Comparison of ENCODE assay signal across 21 cellular contexts in the genomic region with DNA sequence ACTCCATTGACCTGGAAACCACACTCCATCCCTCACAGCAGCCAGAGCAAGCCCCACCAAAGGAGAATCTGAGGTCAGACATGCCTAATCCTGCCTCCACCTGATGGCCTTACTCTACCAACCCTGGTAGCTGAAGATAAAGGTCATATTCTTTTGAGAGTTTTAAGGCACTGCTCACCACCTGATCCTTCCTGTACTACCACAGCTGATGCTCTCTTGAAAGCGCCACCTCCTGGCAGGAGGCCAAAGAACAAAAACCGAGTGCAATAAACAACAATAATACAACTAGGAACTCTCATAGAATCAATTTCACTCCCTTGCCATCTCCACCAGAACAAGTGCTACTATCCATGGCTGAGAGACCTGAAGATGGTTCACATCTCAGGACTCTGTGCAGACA.
DNase-seq lines count a peak whose midpoint lies in the region; ATAC-seq and TF ChIP-seq lines count a peak whose summit lies in the region.
"Had no signal": no experiment of that assay in that cellular context is flagged by ENCODE, and none has a peak within 500 bp of the region (broad histone marks: within the 10 kb centered on the region; RNA-seq: fewer than 3 reads in every experiment).

No MANE protein-coding gene starts in this region.

- H3K4me3 ChIP-seq in SK-N-SH (ENCODE audit: low read depth in 2 of 2, low read length in 1 of 2) (no peak overlapping the region), GM23338 (no peak overlapping the region), colonic mucosa (no peak overlapping the region)
- H3K4me3 ChIP-seq: A549, hepatocyte, pancreas, SJCRH30, smooth muscle cell, uterus had no signal

- H2AFZ ChIP-seq in SK-N-SH (ENCODE audit: low read depth) (no peak overlapping the region), GM23338 (no peak overlapping the region; the same call in 1 of the 2 replicates)
- H2AFZ ChIP-seq: hepatocyte had no signal

- H3K36me3 Mint-ChIP-seq in GM23338 (ENCODE audit: low read depth) = no peaks in the 10 kb centered on the region; the same call in 1 of the 3 replicates

- no peaks in the 10 kb centered on the region for H3K9me3 ChIP-seq in SK-N-SH
- no peaks in the 10 kb centered on the region for H3K9me3 ChIP-seq in colonic mucosa
- H3K9me3 ChIP-seq: A549, pancreas, SJCRH30, uterus had no signal

- no peak for DNase-seq in SK-N-SH
- peak; percentile 25 for DNase-seq in GM23338 (ENCODE audit: low spot score)
- DNase-seq in KBM-7 = peak; percentile 3
- peak; percentile 1 for DNase-seq in germinal center (ENCODE audit: low spot score)
- DNase-seq in hippocampal formation (lab: John Stamatoyannopoulos, UW) = no peak
- DNase-seq in colonic mucosa = no peak
- DNase-seq: activated gamma-delta T cell; CD4-positive, alpha-beta T cell; GF-D8; NCI-H1092; NCI-H2227 treated with DMSO at 0.1 percent for 48 hours; pancreas; stimulated activated naive CD8-positive, alpha-beta T cell treated with anti-CD3 and anti-CD28 coated beads, Interleukin-15, Interleukin-2, amounts not matched to agents 100 U/mL and 50 U/mL, for 24 hours; uterus had no signal

- H3K27me3 Mint-ChIP-seq in GM23338 (ENCODE audit: insufficient read depth, low read depth, poor library complexity) = peaks cover 5% of the 10 kb centered on the region
- H3K27me3 Mint-ChIP-seq: CD4-positive, alpha-beta T cell had no signal

- TF ChIP-seq EP300 in SK-N-SH (IDR thresholded peaks at IDR 0.05; ENCODE audit: borderline replicate concordance in 1 of 2, low read depth in 1 of 2, low read length in 1 of 2) = no peak

- in situ Hi-C loops in KBM-7 (cut with MboI; ENCODE audit: low pct_unique_long_range_greater_than_20kb, low sequenced_read_pairs) = no loop called here

- WGBS in SK-N-SH (ENCODE audit: low lambda C conversion rate) = 20% methylated on average over 2 of the region's 2 CpGs

- CTCF ChIA-PET in SK-N-SH (lab: Yijun Ruan, JAX) = interaction anchor here (1.1 kb wide), 1 partner anchor 14 kb away, joined by 3 read pairs; no protein-coding TSS in a partner anchor

- H3K9me2 ChIP-seq in SK-N-SH = no peaks in the 10 kb centered on the region
- no peaks in the 10 kb centered on the region for H3K9me2 ChIP-seq in GM23338 (ENCODE audit: insufficient read depth)

- no peaks in the 10 kb centered on the region for H3K4me1 Mint-ChIP-seq in GM23338

- H3K4me1 ChIP-seq in SK-N-SH (ENCODE audit: control insufficient read depth in 1 of 2, insufficient read depth in 2 of 2, low read depth in 1 of 2, low read length in 1 of 2) (no peaks in the 10 kb centered on the region), GM23338 (ENCODE audit: insufficient read depth) (no peaks in the 10 kb centered on the region), colonic mucosa (no peaks in the 10 kb centered on the region)
- H3K4me1 ChIP-seq: A549, pancreas, SJCRH30, uterus had no signal

- H3K27ac ChIP-seq in SK-N-SH (ENCODE audit: low read depth in 2 of 2, low read length in 1 of 2) = no peak overlapping the region
- H3K27ac ChIP-seq in GM23338 (ENCODE audit: low read depth) = no peak overlapping the region
- H3K27ac ChIP-seq in colonic mucosa = no peak overlapping the region
- H3K27ac ChIP-seq: A549, hepatocyte, pancreas, SJCRH30, uterus had no signal

- peaks cover 11% of the 10 kb centered on the region; the same call in 2 of the 3 replicates for H3K9me3 Mint-ChIP-seq in GM23338

- POLR2A ChIA-PET in SK-N-SH (lab: Yijun Ruan, JAX) = no interaction called here

- ATAC-seq in SK-N-SH treated with all-trans-retinoic acid at 6 μM for 48 hours (no peak), GM23338 (no peak), HG03159 (IDR thresholded peaks at IDR 0.05; ENCODE audit: unreplicated experiment) (no peak)
- ATAC-seq: A549; left colon; pancreas; stimulated activated naive CD8-positive, alpha-beta T cell treated with anti-CD3 and anti-CD28 coated beads, Interleukin-15, Interleukin-2, amounts not matched to agents 100 U/mL and 50 U/mL, for 24 hours had no signal

- H3K4me2 ChIP-seq in SK-N-SH (no peak overlapping the region), GM23338 (no peak overlapping the region)
- H3K4me2 ChIP-seq: A549, hepatocyte, smooth muscle cell had no signal

- no peaks in the 10 kb centered on the region for H3K36me3 ChIP-seq in SK-N-SH (replicated peaks in 1 of 2; ENCODE audit: control insufficient read depth in 1 of 2, insufficient read depth in 2 of 2, low read length in 1 of 2)
- no peaks in the 10 kb centered on the region for H3K36me3 ChIP-seq in GM23338 (ENCODE audit: insufficient read depth)
- H3K36me3 ChIP-seq in colonic mucosa = no peaks in the 10 kb centered on the region
- H3K36me3 ChIP-seq: pancreas, SJCRH30, uterus had no signal

- no peaks in the 10 kb centered on the region for H3K79me2 ChIP-seq in SK-N-SH (ENCODE audit: insufficient read depth)
- no peaks in the 10 kb centered on the region for H3K79me2 ChIP-seq in GM23338 (replicated peaks; ENCODE audit: insufficient read depth)
- H3K79me2 ChIP-seq: hepatocyte had no signal

- no peak overlapping the region for H3K9ac ChIP-seq in SK-N-SH
- H3K9ac ChIP-seq in colonic mucosa (ENCODE audit: low read depth in 2 of 2, low read length in 2 of 2) = no peak overlapping the region

- H3K27me3 ChIP-seq in SK-N-SH (ENCODE audit: insufficient read depth) (no peaks in the 10 kb centered on the region), GM23338 (ENCODE audit: insufficient read depth) (no peaks in the 10 kb centered on the region), colonic mucosa (no peaks in the 10 kb centered on the region)
- H3K27me3 ChIP-seq: hepatocyte, pancreas, SJCRH30, uterus had no signal

- no peaks in the 10 kb centered on the region for H3F3A ChIP-seq in SK-N-SH (replicated peaks; ENCODE audit: insufficient read depth)
- no peaks in the 10 kb centered on the region for H3F3A ChIP-seq in GM23338 (replicated peaks; ENCODE audit: low read depth)

- no peaks in the 10 kb centered on the region for H4K20me1 ChIP-seq in SK-N-SH (ENCODE audit: insufficient read depth)
- H4K20me1 ChIP-seq in GM23338 (replicated peaks; ENCODE audit: insufficient read depth) = no peaks in the 10 kb centered on the region

- intact Hi-C loops in colonic mucosa (cut with DNase I) = no loop called here

- no peak overlapping the region for H3K27ac Mint-ChIP-seq in GM23338
- H3K27ac Mint-ChIP-seq: CD4-positive, alpha-beta T cell had no signal

- peak; percentile 9; the same call in 1 of the 2 replicates for TF ChIP-seq CTCF in SK-N-SH (IDR thresholded peaks at IDR 0.05)
- peak; percentile 59 to 61 for TF ChIP-seq CTCF in GM23338 (conservative IDR thresholded peaks at IDR 0.05; ENCODE audit: low read depth in 2 of 2)
- no peak for TF ChIP-seq CTCF in colonic mucosa (IDR thresholded peaks at IDR 0.05)

- H3K4me3 Mint-ChIP-seq in GM23338 = no peak overlapping the region
- H3K4me3 Mint-ChIP-seq: CD4-positive, alpha-beta T cell had no signal

- no peak for TF ChIP-seq RAD21 in SK-N-SH (IDR thresholded peaks at IDR 0.05; ENCODE audit: low read length)

TF ChIP-seq in SK-N-SH, 30 proteins besides CTCF, POLR2A, EP300 and RAD21 (continues in another document):
- TF ChIP-seq, protein P1, sequence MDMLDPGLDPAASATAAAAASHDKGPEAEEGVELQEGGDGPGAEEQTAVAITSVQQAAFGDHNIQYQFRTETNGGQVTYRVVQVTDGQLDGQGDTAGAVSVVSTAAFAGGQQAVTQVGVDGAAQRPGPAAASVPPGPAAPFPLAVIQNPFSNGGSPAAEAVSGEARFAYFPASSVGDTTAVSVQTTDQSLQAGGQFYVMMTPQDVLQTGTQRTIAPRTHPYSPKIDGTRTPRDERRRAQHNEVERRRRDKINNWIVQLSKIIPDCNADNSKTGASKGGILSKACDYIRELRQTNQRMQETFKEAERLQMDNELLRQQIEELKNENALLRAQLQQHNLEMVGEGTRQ (IDR thresholded peaks at IDR 0.05; ENCODE audit: borderline replicate concordance, low read depth, low read length) = no peak
- TF ChIP-seq SIN3A (IDR thresholded peaks at IDR 0.05; ENCODE audit: borderline replicate concordance, low read depth, low read length) (no peak), GATA2 (CRISPR knock-in tag; IDR thresholded peaks at IDR 0.05) (no peak)

TF ChIP-seq in SK-N-SH treated with all-trans-retinoic acid at 6 μM for 48 hours, 23 proteins besides CTCF, POLR2A, EP300 and RAD21 (continues in another document):
- TF ChIP-seq, protein P2, sequence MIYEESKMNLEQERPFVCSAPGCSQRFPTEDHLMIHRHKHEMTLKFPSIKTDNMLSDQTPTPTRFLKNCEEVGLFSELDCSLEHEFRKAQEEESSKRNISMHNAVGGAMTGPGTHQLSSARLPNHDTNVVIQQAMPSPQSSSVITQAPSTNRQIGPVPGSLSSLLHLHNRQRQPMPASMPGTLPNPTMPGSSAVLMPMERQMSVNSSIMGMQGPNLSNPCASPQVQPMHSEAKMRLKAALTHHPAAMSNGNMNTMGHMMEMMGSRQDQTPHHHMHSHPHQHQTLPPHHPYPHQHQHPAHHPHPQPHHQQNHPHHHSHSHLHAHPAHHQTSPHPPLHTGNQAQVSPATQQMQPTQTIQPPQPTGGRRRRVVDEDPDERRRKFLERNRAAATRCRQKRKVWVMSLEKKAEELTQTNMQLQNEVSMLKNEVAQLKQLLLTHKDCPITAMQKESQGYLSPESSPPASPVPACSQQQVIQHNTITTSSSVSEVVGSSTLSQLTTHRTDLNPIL (CRISPR knock-in tag; IDR thresholded peaks at IDR 0.05; ENCODE audit: low read depth) = no peak

Comparison
In these comparisons a context has a peak if more than half of its experiments do, and no peak if none do; other contexts are left out.
1. DNase-seq: peak in GM23338 (single experiment), KBM-7 (single experiment) and germinal center (single experiment); none in SK-N-SH (single experiment), hippocampal formation (0 of 2) and colonic mucosa (single experiment).